ENCODE assay signal across 1 cellular context in genomic region chr11:108221981-108222685, GRCh38.
TF ChIP-seq lines count a peak whose summit lies in the region.

TSS of gene NPAT (minus strand) at chr11:108222638. CDS start at chr11:108222536, 102 bp downstream.

TF ChIP-seq in GM12878, 131 proteins besides CTCF, POLR2A, EP300 and RAD21 (continued from another document and continues in another):
- TF ChIP-seq ELK1 (IDR thresholded peaks at IDR 0.05; ENCODE audit: low read depth, low read length) (no peak), KAT2A (conservative IDR thresholded peaks at IDR 0.05; ENCODE audit: control insufficient read depth, low read depth, low read length) (no peak), SMAD5 (IDR thresholded peaks at IDR 0.05; ENCODE audit: low read depth) (peak; percentile 90), ASH2L (IDR thresholded peaks at IDR 0.05; ENCODE audit: borderline replicate concordance, low read depth) (no peak), IRF4 (IDR thresholded peaks at IDR 0.05; ENCODE audit: low read depth, low read length) (no peak), NFXL1 (IDR thresholded peaks at IDR 0.05; ENCODE audit: borderline replicate concordance) (no peak), ZBTB11 (CRISPR knock-in tag; IDR thresholded peaks at IDR 0.05) (no peak), E2F4 (IDR thresholded peaks at IDR 0.05; ENCODE audit: low read depth, low read length) (0 out of 2 replicates have a peak, but pooled peaks have one; percentile 18), DPF2 (IDR thresholded peaks at IDR 0.05) (peak; percentile 67), CHD4 (IDR thresholded peaks at IDR 0.05) (no peak), EGR1 (IDR thresholded peaks at IDR 0.05; ENCODE audit: borderline replicate concordance in 1 of 2, low read depth in 2 of 2, low read length in 2 of 2) (no peak), HDAC6 (IDR thresholded peaks at IDR 0.05; ENCODE audit: unreplicated experiment) (no peak), MEF2B (IDR thresholded peaks at IDR 0.05; ENCODE audit: partially characterized antibody, poor library complexity, severe bottlenecking) (peak; percentile 37), BMI1 (IDR thresholded peaks at IDR 0.05; ENCODE audit: borderline replicate concordance) (no peak), BCLAF1 (IDR thresholded peaks at IDR 0.05) (no peak), POU2F2 (IDR thresholded peaks at IDR 0.05; ENCODE audit: borderline replicate concordance, low read depth, low read length) (peak; percentile 74), ZZZ3 (IDR thresholded peaks at IDR 0.05; ENCODE audit: control insufficient read depth, insufficient read length, low read depth) (no peak), ZNF687 (IDR thresholded peaks at IDR 0.05) (no peak), BACH1 (IDR thresholded peaks at IDR 0.05; ENCODE audit: borderline replicate concordance) (0 out of 2 replicates have a peak, but pooled peaks have one; percentile 23), SREBF2 (IDR thresholded peaks at IDR 0.05; ENCODE audit: low read length) (no peak), KLF5 (IDR thresholded peaks at IDR 0.05; ENCODE audit: partially characterized antibody) (peak; percentile 60), MEF2A (IDR thresholded peaks at IDR 0.05; ENCODE audit: insufficient read depth, low read depth, low read length) (0 out of 2 replicates have a peak, but pooled peaks have one; percentile 19), SRF (IDR thresholded peaks at IDR 0.05; ENCODE audit: low read depth in 2 of 2, low read length in 2 of 2) (0 out of 4 replicates have a peak, but pooled peaks of 1 of the 2 experiments have one; percentile 14), IRF5 (IDR thresholded peaks at IDR 0.05; ENCODE audit: borderline replicate concordance) (no peak; the same call in 1 of the 2 replicates), RAD51 (IDR thresholded peaks at IDR 0.05) (no peak), JUNB (IDR thresholded peaks at IDR 0.05) (no peak), ZNF207 (IDR thresholded peaks at IDR 0.05; ENCODE audit: borderline replicate concordance) (peak; percentile 88), STAT1 (conservative IDR thresholded peaks at IDR 0.05) (0 out of 2 replicates have a peak, but pooled peaks have one; percentile 67), CUX1 (IDR thresholded peaks at IDR 0.05; ENCODE audit: insufficient replicate concordance, low read depth, low read length) (no peak), MXI1 (IDR thresholded peaks at IDR 0.05; ENCODE audit: low read depth, low read length) (no peak), TCF12 (IDR thresholded peaks at IDR 0.05; ENCODE audit: low read depth, low read length) (peak; percentile 13; the same call in 1 of the 2 replicates), CEBPB (IDR thresholded peaks at IDR 0.05; ENCODE audit: borderline replicate concordance in 1 of 2, low read depth in 2 of 2, low read length in 2 of 2) (no peak), PRDM15 (CRISPR knock-in tag; IDR thresholded peaks at IDR 0.05) (no peak)
